In genomic region chr14:61110683-61111082, GRCh38 we compare ENCODE assay signal across 17 cellular contexts.
"Had no signal": no experiment of that assay in that cellular context is flagged by ENCODE, and none has a peak within 500 bp of the region (broad histone marks: within the 10 kb centered on the region; RNA-seq: fewer than 3 reads in every experiment).

No MANE protein-coding gene starts in this region.

- H3K4me3 Mint-ChIP-seq: memory B cell; T-helper 2 cell treated with Interferon-gamma antibody and Interleukin-4, amounts not matched to agents 5 μg/mL and 100 μg/mL, for 36 hours had no signal

- H2AFZ ChIP-seq: hepatocyte had no signal

- H3K27ac ChIP-seq: hepatocyte, left ventricle myocardium inferior, neutrophil, suprapubic skin, upper lobe of right lung had no signal

- FAIRE-seq: colon, kidney had no signal

- H3K79me2 ChIP-seq: hepatocyte had no signal

- H3K9me3 ChIP-seq: neutrophil had no signal

- H3K36me3 ChIP-seq: left ventricle myocardium inferior, neutrophil, suprapubic skin, upper lobe of right lung had no signal

- H3K27ac Mint-ChIP-seq: activated naive CD4-positive, alpha-beta T cell treated with anti-CD3 and anti-CD28 coated beads, Interleukin-2, amount 50 U/mL, for 72 hours; memory B cell; T-helper 2 cell treated with Interferon-gamma antibody and Interleukin-4, amounts not matched to agents 5 μg/mL and 100 μg/mL, for 36 hours had no signal

- DNase-seq: activated effector memory CD4-positive, alpha-beta T cell treated with Interleukin-2 at 50 U/mL for 16 hours; activated T-cell treated with anti-CD3 and anti-CD28 coated beads, Interleukin-2, amount 50 U/mL, for 1 hour; effector CD4-positive, alpha-beta T cell; kidney; left ventricle myocardium inferior; right cardiac atrium; stimulated activated CD4-positive, alpha-beta T cell treated with anti-CD3 and anti-CD28 coated beads, Interleukin-2, amount 100 ng/mL, for 24 hours; stimulated activated naive CD8-positive, alpha-beta T cell treated with anti-CD3 and anti-CD28 coated beads, Interleukin-15, Interleukin-2, amounts not matched to agents 100 U/mL and 50 U/mL, for 24 hours; SW 1271; upper lobe of right lung had no signal

- H3K27me3 ChIP-seq: hepatocyte, upper lobe of right lung had no signal

- H3K4me3 ChIP-seq: hepatocyte, left ventricle myocardium inferior, suprapubic skin, upper lobe of right lung had no signal

- H3K4me2 ChIP-seq: hepatocyte had no signal
